Comparison of ENCODE assay signal across 19 cellular contexts in the genomic region with DNA sequence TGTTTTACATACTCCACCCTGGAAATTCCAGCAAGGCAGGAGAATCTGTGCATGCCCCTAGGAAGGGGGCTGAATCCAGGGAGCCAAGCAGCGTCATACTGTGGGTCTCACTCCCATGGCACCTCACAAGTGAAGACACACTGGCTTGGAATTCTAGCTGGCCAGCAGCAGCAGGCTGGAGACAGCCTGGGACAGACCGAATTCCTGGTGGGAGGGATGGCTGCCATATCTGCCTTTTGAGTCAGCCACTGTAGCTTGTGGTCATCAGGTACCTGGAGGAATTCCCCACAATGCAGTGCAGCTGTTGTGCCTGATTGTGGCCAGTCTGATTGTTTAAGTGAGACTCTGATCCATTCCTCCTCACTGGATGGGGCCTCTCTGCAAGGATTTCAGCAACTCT.
"Had no signal": no experiment of that assay in that cellular context is flagged by ENCODE, and none has a peak within 500 bp of the region (broad histone marks: within the 10 kb centered on the region; RNA-seq: fewer than 3 reads in every experiment).

No MANE protein-coding gene starts in this region.

- H3K9me3 ChIP-seq: pancreas, suprapubic skin, thyroid gland, vagina had no signal

- H3K27ac ChIP-seq: esophagus squamous epithelium, hepatocyte, pancreas, suprapubic skin, thyroid gland, upper lobe of left lung, vagina had no signal

- H3K27me3 ChIP-seq: esophagus squamous epithelium, hepatocyte, pancreas, suprapubic skin, thyroid gland, upper lobe of left lung, vagina had no signal

- H3K4me1 ChIP-seq: esophagus squamous epithelium, pancreas, suprapubic skin, thyroid gland, upper lobe of left lung, vagina had no signal

- H3K36me3 ChIP-seq: esophagus squamous epithelium, pancreas, suprapubic skin, thyroid gland, upper lobe of left lung, vagina had no signal

- H3K4me3 ChIP-seq: esophagus squamous epithelium, hepatocyte, pancreas, smooth muscle cell, suprapubic skin, thyroid gland, upper lobe of left lung, vagina had no signal

- DNase-seq: effector memory CD8-positive, alpha-beta T cell; esophagus squamous epithelium; foreskin fibroblast; head of caudate nucleus; kidney; left colon; left ventricle myocardium superior; occipital lobe; pancreas; right cardiac atrium; stimulated activated CD4-positive, alpha-beta T cell treated with anti-CD3 and anti-CD28 coated beads, Interleukin-4, amount 100 ng/mL, for 1 hour; stimulated activated CD8-positive, alpha-beta memory T cell treated with anti-CD3 and anti-CD28 coated beads, Interleukin-4, amount 100 ng/mL, for 48 hours; stimulated activated naive CD8-positive, alpha-beta T cell treated with anti-CD3 and anti-CD28 coated beads, Interleukin-15, Interleukin-2, amounts not matched to agents 100 U/mL and 50 U/mL, for 24 hours; thyroid gland; upper lobe of left lung had no signal
